Comparison of ENCODE assay signal across 18 cellular contexts in genomic region chr5:124752854-124753720, GRCh38.
"Had no signal": no experiment of that assay in that cellular context is flagged by ENCODE, and none has a peak within 500 bp of the region (broad histone marks: within the 10 kb centered on the region; RNA-seq: fewer than 3 reads in every experiment).

No MANE protein-coding gene starts in this region.

- H3K27ac Mint-ChIP-seq: activated naive CD8-positive, alpha-beta T cell; effector memory CD8-positive, alpha-beta T cell; natural killer cell treated with Interleukin-12 subunit alpha and Interleukin-12 subunit beta and Interleukin-15 and Interleukin-18, amount 100 ng/mL, for 72 hours; stimulated activated effector memory CD8-positive, alpha-beta T cell treated with anti-CD3 and anti-CD28 coated beads, Interleukin-12 subunit alpha, Interleukin-12 subunit beta, amount 100 ng/mL, for 72 hours; T-helper 1 cell treated with Interleukin-12 subunit alpha and Interleukin-12 subunit beta and Interleukin-4 antibody, amounts not matched to agents 30 μg/mL and 1 μg/mL, for 36 hours had no signal

- H3K36me3 Mint-ChIP-seq: activated naive CD8-positive, alpha-beta T cell; stimulated activated effector memory CD8-positive, alpha-beta T cell treated with anti-CD3 and anti-CD28 coated beads, Interleukin-12 subunit alpha, Interleukin-12 subunit beta, amount 100 ng/mL, for 72 hours had no signal

- H3K4me3 Mint-ChIP-seq: activated naive CD8-positive, alpha-beta T cell; effector memory CD8-positive, alpha-beta T cell; natural killer cell treated with Interleukin-12 subunit alpha and Interleukin-12 subunit beta and Interleukin-15 and Interleukin-18, amount 100 ng/mL, for 72 hours; stimulated activated effector memory CD8-positive, alpha-beta T cell treated with anti-CD3 and anti-CD28 coated beads, Interleukin-12 subunit alpha, Interleukin-12 subunit beta, amount 100 ng/mL, for 72 hours; T-helper 1 cell treated with Interleukin-12 subunit alpha and Interleukin-12 subunit beta and Interleukin-4 antibody, amounts not matched to agents 30 μg/mL and 1 μg/mL, for 36 hours had no signal

- H3K27ac ChIP-seq: cardiac muscle cell, epithelial cell of prostate, stomach, testis, upper lobe of left lung, WERI-Rb-1 had no signal

- ATAC-seq: effector memory CD8-positive, alpha-beta T cell; natural killer cell treated with Interleukin-12 subunit alpha and Interleukin-12 subunit beta and Interleukin-15 and Interleukin-18, amount 100 ng/mL, for 72 hours; sciatic nerve; stimulated activated effector memory CD8-positive, alpha-beta T cell treated with anti-CD3 and anti-CD28 coated beads, Interleukin-12 subunit alpha, Interleukin-12 subunit beta, amount 100 ng/mL, for 72 hours had no signal

- H3K27me3 ChIP-seq: cardiac muscle cell, stomach, testis, upper lobe of left lung had no signal

- H3K9me3 ChIP-seq: stomach, testis, upper lobe of left lung had no signal

- H3K4me1 Mint-ChIP-seq: stimulated activated effector memory CD8-positive, alpha-beta T cell treated with anti-CD3 and anti-CD28 coated beads, Interleukin-12 subunit alpha, Interleukin-12 subunit beta, amount 100 ng/mL, for 72 hours had no signal

- H3K9me3 Mint-ChIP-seq: natural killer cell treated with Interleukin-12 subunit alpha and Interleukin-12 subunit beta and Interleukin-15 and Interleukin-18, amount 100 ng/mL, for 72 hours; T-helper 1 cell treated with Interleukin-12 subunit alpha and Interleukin-12 subunit beta and Interleukin-4 antibody, amounts not matched to agents 30 μg/mL and 1 μg/mL, for 36 hours had no signal

- DNase-seq: activated CD4-positive, alpha-beta T cell treated with anti-CD3 and anti-CD28 coated beads, Interleukin-2, amount 50 U/mL, for 48 hours; activated gamma-delta T cell; dermis blood vessel endothelial cell; effector memory CD8-positive, alpha-beta T cell; nucleus accumbens; stimulated activated CD4-positive, alpha-beta T cell treated with anti-CD3 and anti-CD28 coated beads, Interleukin-4, amount 100 ng/mL, for 24 hours; stomach; testis; upper lobe of left lung; WERI-Rb-1 had no signal

- H3K4me3 ChIP-seq: cardiac muscle cell, smooth muscle cell, stomach, testis, upper lobe of left lung had no signal

- H3K36me3 ChIP-seq: cardiac muscle cell, stomach, upper lobe of left lung, WERI-Rb-1 had no signal
